21 cellular contexts compared by ENCODE assay signal in genomic region chr17:65963179-65963578, GRCh38.
A peak's percentile ranks its signal among the peaks of the same experiment; 100 is the strongest.
DNase-seq lines count a peak whose midpoint lies in the region; ATAC-seq, FAIRE-seq and TF ChIP-seq lines count a peak whose summit lies in the region.
"Had no signal": no experiment of that assay in that cellular context is flagged by ENCODE, and none has a peak within 500 bp of the region (broad histone marks: within the 10 kb centered on the region; RNA-seq: fewer than 3 reads in every experiment).

No MANE protein-coding gene starts in this region.

- POLR2A ChIA-PET in A549 (lab: Yijun Ruan, JAX): no interaction called here
- POLR2A ChIA-PET in IMR-90 (lab: Charles Lee; ENCODE audit: unreplicated experiment): no interaction called here
- POLR2A ChIA-PET in K562 (lab: Yijun Ruan, JAX): no interaction called here

- H3K27me3 ChIP-seq in IMR-90 (ENCODE audit: control insufficient read depth, insufficient read depth, low read length): no peaks in the 10 kb centered on the region
- H3K27me3 ChIP-seq in K562 (ENCODE audit: control insufficient read depth in 2 of 2, insufficient read depth in 2 of 2, low read length in 2 of 2): no peaks in the 10 kb centered on the region
- H3K27me3 ChIP-seq in body of pancreas: no peaks in the 10 kb centered on the region
- H3K27me3 ChIP-seq in breast epithelium: no peaks in the 10 kb centered on the region
- H3K27me3 ChIP-seq: BLaER1 treated with 17β-estradiol and CSF1 and Interleukin-3, amounts not matched to agents 10 nM and 100 nM had no signal

- no peak overlapping the region for H2BK5ac ChIP-seq in IMR-90 (ENCODE audit: low read depth, low read length, poor library complexity, severe bottlenecking)

- H2AK5ac ChIP-seq in IMR-90 (ENCODE audit: low read depth, low read length): no peak overlapping the region

- no peak for ATAC-seq in A549
- no peak for ATAC-seq in IMR-90 (ENCODE audit: low read depth)
- no peak for ATAC-seq in K562
- ATAC-seq in body of pancreas: no peak
- ATAC-seq: CD8-positive, alpha-beta T cell had no signal

- no TSS peak for BruUV-seq in IMR-90 (replicated peaks; lab: Mats Ljungman, UMichigan)
- BruUV-seq in K562 (replicated peaks; lab: Mats Ljungman, UMichigan): no TSS peak

- in situ Hi-C loops in IMR-90 (cut with MboI; ENCODE audit: low sequenced_read_pairs) (no loop called here), K562 (cut with MboI) (no loop called here)

- no peak overlapping the region for H2BK120ac ChIP-seq in IMR-90 (ENCODE audit: low read depth, low read length)

- H3K27ac ChIP-seq in A549 (no peak overlapping the region), IMR-90 (ENCODE audit: insufficient read depth, low read length) (no peak overlapping the region), K562 (ENCODE audit: extremely low read depth, low read depth, low read length) (no peak overlapping the region), body of pancreas (no peak overlapping the region), breast epithelium (no peak overlapping the region)
- H3K27ac ChIP-seq: BLaER1 treated with 17β-estradiol and CSF1 and Interleukin-3, amounts not matched to agents 10 nM and 100 nM; C4-2B had no signal

- H4K8ac ChIP-seq in IMR-90 (ENCODE audit: low read depth in 2 of 2, low read length in 2 of 2): no peak overlapping the region

- H3K4me1 ChIP-seq in A549 (no peaks in the 10 kb centered on the region), IMR-90 (ENCODE audit: control insufficient read depth, insufficient read depth, low read length) (no peaks in the 10 kb centered on the region), K562 (replicated peaks in 1 of 2; ENCODE audit: control insufficient read depth in 2 of 2, insufficient read depth in 2 of 2, low read length in 2 of 2) (no peaks in the 10 kb centered on the region), body of pancreas (no peaks in the 10 kb centered on the region), breast epithelium (no peaks in the 10 kb centered on the region)
- H3K4me1 ChIP-seq: BLaER1 treated with 17β-estradiol and CSF1 and Interleukin-3, amounts not matched to agents 10 nM and 100 nM; Caco-2 had no signal

- no peak overlapping the region for H2AFZ ChIP-seq in IMR-90 (replicated peaks; ENCODE audit: low read length, poor library complexity)
- H2AFZ ChIP-seq in K562 (ENCODE audit: low read depth, low read length): no peak overlapping the region

- H3K9me3 ChIP-seq in A549 (no peaks in the 10 kb centered on the region), IMR-90 (ENCODE audit: control insufficient read depth, insufficient read depth, low read length) (peaks cover 8% of the 10 kb centered on the region; the same call in 1 of the 2 replicates), K562 (replicated peaks; ENCODE audit: control insufficient read depth, insufficient read depth, low read depth, low read length) (no peaks in the 10 kb centered on the region), body of pancreas (peaks cover 0 to 6% (median 0%) of the 10 kb centered on the region in 3 donors), breast epithelium (peaks cover 6 to 8% of the 10 kb centered on the region in 2 donors)

- H3K4ac ChIP-seq in IMR-90 (ENCODE audit: low read depth, low read length): no peak overlapping the region

- no peak overlapping the region for H3K56ac ChIP-seq in IMR-90 (ENCODE audit: extremely low read depth, insufficient read depth, low read length)

- H3K4me2 ChIP-seq in A549 (no peak overlapping the region), IMR-90 (ENCODE audit: low read depth, low read length) (no peak overlapping the region), K562 (ENCODE audit: insufficient read depth, low read length) (no peak overlapping the region)
- H3K4me2 ChIP-seq: BLaER1 treated with 17β-estradiol and CSF1 and Interleukin-3, amounts not matched to agents 10 nM and 100 nM had no signal

- H3K36me3 ChIP-seq in IMR-90 (ENCODE audit: control insufficient read depth, insufficient read depth, low read length) (peaks cover 2% of the 10 kb centered on the region; the same call in 1 of the 2 replicates), K562 (ENCODE audit: control insufficient read depth, insufficient read depth, low read length) (no peaks in the 10 kb centered on the region), body of pancreas (replicated peaks in 1 of 2; ENCODE audit: insufficient read depth in 1 of 2, low read depth in 2 of 2) (no peaks in the 10 kb centered on the region), breast epithelium (no peaks in the 10 kb centered on the region)

- WGBS in A549 (ENCODE audit: missing lambda C conversion rate): 87% methylated on average over 3 of the region's 3 CpGs
- 100% methylated on average over 1 of the region's 3 CpGs; no CpG with 5 or more reads in 1 of the 2 experiments for WGBS in IMR-90 (ENCODE audit: extremely low coverage in 2 of 2, insufficient read length in 1 of 2), 2 experiments
- 0% methylated on average over 3 of the region's 3 CpGs for WGBS in K562 (ENCODE audit: insufficient coverage, low coverage, missing lambda C conversion rate)
- 95 to 96% methylated on average over 3 of the region's 3 CpGs for WGBS in body of pancreas, 2 donors

- DNase-seq in A549 (ENCODE audit: low read depth in 1 of 2, low spot score in 1 of 2) (no peak), IMR-90 (no peak), K562 (ENCODE audit: extremely low read depth in 1 of 4, low spot score in 3 of 4) (no peak), body of pancreas (no peak), posterior vena cava (ENCODE audit: low spot score) (no peak), breast epithelium (ENCODE audit: low spot score in 2 of 2) (no peak)
- DNase-seq: 8988T; AML-193; Caco-2; Calu3; CD4-positive, alpha-beta T cell; CD8-positive, alpha-beta T cell; DMS79 treated with DMSO at 0.1 percent for 48 hours; GF-D8 had no signal

- no peak overlapping the region for H3K23ac ChIP-seq in IMR-90 (ENCODE audit: low read depth, low read length)

- TF ChIP-seq EP300 in A549 (IDR thresholded peaks at IDR 0.05) (no peak), K562 (IDR thresholded peaks at IDR 0.05; ENCODE audit: low read length) (no peak)

- CTCF ChIA-PET in A549 (lab: Yijun Ruan, JAX): interaction anchor here (0.6 kb wide), 1 partner anchor 47 kb away, joined by 4 read pairs; no protein-coding TSS in a partner anchor
- CTCF ChIA-PET in IMR-90 (lab: Yijun Ruan, JAX): no interaction called here
- CTCF ChIA-PET in K562 (lab: Yijun Ruan, JAX; ENCODE audit: low intra/inter-chr PET ratio): no interaction called here

- TF ChIP-seq POLR2A in A549 (IDR thresholded peaks at IDR 0.05; ENCODE audit: low read length) (no peak), IMR-90 (IDR thresholded peaks at IDR 0.05; ENCODE audit: low read depth, low read length) (no peak), K562 (conservative IDR thresholded peaks at IDR 0.05) (no peak), body of pancreas (IDR thresholded peaks at IDR 0.05) (no peak), breast epithelium (IDR thresholded peaks at IDR 0.05) (no peak)

- no peak overlapping the region for H3K4me3 ChIP-seq in A549
- H3K4me3 ChIP-seq in IMR-90 (ENCODE audit: insufficient read depth, low read depth, low read length): no peak overlapping the region
- no peak overlapping the region for H3K4me3 ChIP-seq in K562
- H3K4me3 ChIP-seq in body of pancreas: no peak overlapping the region
- no peak overlapping the region for H3K4me3 ChIP-seq in breast epithelium
- H3K4me3 ChIP-seq: BLaER1 treated with 17β-estradiol and CSF1 and Interleukin-3, amounts not matched to agents 10 nM and 100 nM had no signal

- no peak for TF ChIP-seq RAD21 in A549 (conservative IDR thresholded peaks at IDR 0.05 in 1 of 2, IDR thresholded peaks at IDR 0.05 in 1 of 2)
- no peak for TF ChIP-seq RAD21 in IMR-90 (IDR thresholded peaks at IDR 0.05; ENCODE audit: low read length)
- TF ChIP-seq RAD21 in K562 (CRISPR knock-in tag; conservative IDR thresholded peaks at IDR 0.05 in 1 of 2, IDR thresholded peaks at IDR 0.05 in 1 of 2): no peak

- H3K79me1 ChIP-seq in IMR-90 (ENCODE audit: low read depth in 1 of 2, low read length in 2 of 2): no peaks in the 10 kb centered on the region

- no peak overlapping the region for H4K91ac ChIP-seq in IMR-90 (ENCODE audit: insufficient read depth, low read depth, low read length)

- no peak overlapping the region for H3K18ac ChIP-seq in IMR-90 (ENCODE audit: low read depth, low read length)

- no peak overlapping the region for H3K14ac ChIP-seq in IMR-90 (replicated peaks; ENCODE audit: low read depth, low read length)

- intact Hi-C loops in IMR-90 (cut with micrococcal nuclease) (no loop called here), K562 (cut with micrococcal nuclease) (no loop called here), body of pancreas (cut with DNase I) (no loop called here), posterior vena cava (cut with DNase I) (loop anchor here in 1 of 2 donors (2.0 kb wide), 1 partner anchor 50 kb away; no protein-coding TSS in a partner anchor), breast epithelium (cut with DNase I; ENCODE audit: low total_unique reads) (no loop called here)

- dilution Hi-C loops in IMR-90 (cut with HindIII; ENCODE audit: low sequenced_read_pairs, unreplicated experiment): no loop called here

- H3K79me2 ChIP-seq in K562 (ENCODE audit: control insufficient read depth, insufficient read depth, low read length): no peaks in the 10 kb centered on the region

- H3K9me1 ChIP-seq in IMR-90 (ENCODE audit: insufficient read depth, low read length) (no peaks in the 10 kb centered on the region), K562 (ENCODE audit: control insufficient read depth, insufficient read depth, low read length) (no peaks in the 10 kb centered on the region)

- TF ChIP-seq CTCF in A549 (IDR thresholded peaks at IDR 0.05): no peak
- TF ChIP-seq CTCF in IMR-90 (conservative IDR thresholded peaks at IDR 0.05; ENCODE audit: low read depth, low read length): no peak
- TF ChIP-seq CTCF in K562 (IDR thresholded peaks at IDR 0.05 in 2 of 3, conservative IDR thresholded peaks at IDR 0.05 in 1 of 3; ENCODE audit: insufficient read depth in 2 of 3, low read depth in 1 of 3, low read length in 3 of 3): no peak
- TF ChIP-seq CTCF in body of pancreas (IDR thresholded peaks at IDR 0.05): no peak
- TF ChIP-seq CTCF in breast epithelium (IDR thresholded peaks at IDR 0.05): no peak

- H2BK20ac ChIP-seq in IMR-90 (ENCODE audit: low read depth, low read length): no peak overlapping the region

- FAIRE-seq in A549 (lab: Jason Lieb, UNC): peak; percentile 23
- FAIRE-seq in K562 (lab: Jason Lieb, UNC): no peak
- FAIRE-seq: A204.1, D721Med, G401.6, GM12891, GM19239 had no signal

- H2AK9ac ChIP-seq in IMR-90 (replicated peaks; ENCODE audit: low read depth, low read length, poor library complexity): no peak overlapping the region

- H2BK15ac ChIP-seq in IMR-90 (ENCODE audit: low read depth, low read length): no peak overlapping the region

- H4K5ac ChIP-seq in IMR-90 (ENCODE audit: low read depth, low read length): no peak overlapping the region

- H4K20me1 ChIP-seq in IMR-90 (ENCODE audit: insufficient read depth, low read length): no peaks in the 10 kb centered on the region
- no peaks in the 10 kb centered on the region for H4K20me1 ChIP-seq in K562 (replicated peaks; ENCODE audit: control insufficient read depth, insufficient read depth, low read length)
- H4K20me1 ChIP-seq: BLaER1 treated with 17β-estradiol and CSF1 and Interleukin-3, amounts not matched to agents 10 nM and 100 nM had no signal

- H3K9ac ChIP-seq in IMR-90 (ENCODE audit: low read depth, low read length) (no peak overlapping the region), K562 (ENCODE audit: insufficient read depth in 1 of 2, low read depth in 2 of 2, low read length in 2 of 2) (no peak overlapping the region)
- H3K9ac ChIP-seq: BLaER1 treated with 17β-estradiol and CSF1 and Interleukin-3, amounts not matched to agents 10 nM and 100 nM had no signal

Comparison
In these comparisons a context has a peak if more than half of its experiments do, and no peak if none do; other contexts are left out.
1. Of the 35 proteins assayed by ChIP-seq in both K562 and A549: peak only in K562: CEBPB; only in A549: none; in both: none; in neither: 34.